In the genomic region with DNA sequence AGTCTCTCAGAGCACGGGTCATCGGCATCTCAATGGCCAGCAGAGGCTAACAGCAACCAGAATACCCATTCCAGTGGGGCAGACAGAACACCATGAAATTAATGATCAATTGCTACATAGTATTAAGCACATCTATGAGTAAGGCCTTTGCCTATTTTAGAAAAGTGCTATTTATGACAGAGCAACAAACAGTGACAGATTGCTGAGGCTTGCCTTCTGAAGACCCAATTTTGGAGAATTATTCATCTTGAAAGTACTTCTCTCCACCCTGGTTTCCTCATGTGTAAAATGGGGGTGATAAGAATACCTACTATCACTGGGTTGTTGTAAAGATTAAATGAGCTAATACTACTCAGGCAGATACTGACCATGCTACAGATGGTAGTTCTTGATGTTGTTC, we compare ENCODE assay signal across 19 cellular contexts.
DNase-seq lines count a peak whose midpoint lies in the region; ATAC-seq and TF ChIP-seq lines count a peak whose summit lies in the region.
"Had no signal": no experiment of that assay in that cellular context is flagged by ENCODE, and none has a peak within 500 bp of the region (broad histone marks: within the 10 kb centered on the region; RNA-seq: fewer than 3 reads in every experiment).

No MANE protein-coding gene starts in this region.

- WGBS in testis, 2 donors: 71 to 83% methylated on average over 2 of the region's 2 CpGs

- no peak overlapping the region for H2AFZ ChIP-seq in PC-3 (ENCODE audit: low read length)

- ATAC-seq in GM18519 (IDR thresholded peaks at IDR 0.05; ENCODE audit: low FRiP score, unreplicated experiment): peak; percentile 75
- ATAC-seq in GM21390 (IDR thresholded peaks at IDR 0.05; ENCODE audit: unreplicated experiment): peak; percentile 58
- ATAC-seq in HG02973 (IDR thresholded peaks at IDR 0.05; ENCODE audit: unreplicated experiment): peak; percentile 80
- peak; percentile 75 for ATAC-seq in HG03565 (IDR thresholded peaks at IDR 0.05; ENCODE audit: unreplicated experiment)
- no peak for ATAC-seq in PC-3
- ATAC-seq: activated naive CD4-positive, alpha-beta T cell treated with anti-CD3 and anti-CD28 coated beads, Interleukin-2, amount 50 U/mL, for 72 hours; activated T-cell treated with anti-CD3 and anti-CD28 coated beads, Interleukin-2, amount 50 U/mL, for 4 hours; gastrocnemius medialis; left ventricle myocardium superior had no signal

- H3K4me3 ChIP-seq in testis (no peak overlapping the region), PC-3 (ENCODE audit: low read length) (no peak overlapping the region)
- H3K4me3 ChIP-seq: gastrocnemius medialis, ovary had no signal

- H3K9me3 ChIP-seq in testis (no peaks in the 10 kb centered on the region), PC-3 (ENCODE audit: low read length) (no peaks in the 10 kb centered on the region)
- H3K9me3 ChIP-seq: gastrocnemius medialis, ovary had no signal

- no TSS peak for BruUV-seq in PC-3 (replicated peaks; lab: Mats Ljungman, UMichigan)

- H3K27ac ChIP-seq in testis (no peak overlapping the region), PC-3 (ENCODE audit: low read length) (no peak overlapping the region)
- H3K27ac ChIP-seq: epithelial cell of prostate, gastrocnemius medialis, ovary had no signal

- POLR2A ChIA-PET in PC-3 (lab: Charles Lee; ENCODE audit: unreplicated experiment): no interaction called here

- H3K36me3 ChIP-seq in testis (ENCODE audit: low read depth, missing control alignments) (no peaks in the 10 kb centered on the region), PC-3 (ENCODE audit: low read depth, low read length) (no peaks in the 10 kb centered on the region)
- H3K36me3 ChIP-seq: gastrocnemius medialis, ovary had no signal

- intact Hi-C loops in testis (cut with DNase I; ENCODE audit: low total_unique reads) (no loop called here), PC-3 (cut with micrococcal nuclease) (no loop called here)

- DNase-seq in testis (no peak), PC-3 (no peak), SKM-1 (lab: John Stamatoyannopoulos, UW; ENCODE audit: unreplicated experiment) (no peak)
- no peak for DNase-seq in central memory CD4-positive, alpha-beta T cell
- DNase-seq: activated CD4-positive, alpha-beta T cell treated with anti-CD3 and anti-CD28 coated beads, Interleukin-2, amount 50 U/mL, for 1 hour; activated T-cell treated with anti-CD3 and anti-CD28 coated beads, Interleukin-2, amount 50 U/mL, for 4 hours; gastrocnemius medialis; HFFc6; left ventricle myocardium superior; NCI-H82; ovary; stimulated activated CD4-positive, alpha-beta T cell treated with anti-CD3 and anti-CD28 coated beads, Interleukin-4, amount 100 ng/mL, for 1 hour; stimulated activated CD8-positive, alpha-beta memory T cell treated with anti-CD3 and anti-CD28 coated beads, Interleukin-4, amount 100 ng/mL, for 48 hours had no signal

- no peaks in the 10 kb centered on the region for H3K9me2 ChIP-seq in PC-3 (replicated peaks; ENCODE audit: low read length)

- no peak overlapping the region for H3K4me2 ChIP-seq in PC-3 (ENCODE audit: low read length)

- H3F3A ChIP-seq in PC-3 (ENCODE audit: low read length, unreplicated experiment): no peaks in the 10 kb centered on the region

- H3K27me3 ChIP-seq in testis: no peaks in the 10 kb centered on the region
- peaks cover 64% of the 10 kb centered on the region for H3K27me3 ChIP-seq in PC-3 (ENCODE audit: low read length)
- H3K27me3 ChIP-seq: gastrocnemius medialis, ovary had no signal

- no peak overlapping the region for H3K9ac ChIP-seq in PC-3 (ENCODE audit: low read length)

- no peak for TF ChIP-seq POLR2A in testis (IDR thresholded peaks at IDR 0.05)

- H3K4me1 ChIP-seq in testis (no peaks in the 10 kb centered on the region), PC-3 (ENCODE audit: insufficient read depth, low read length) (no peaks in the 10 kb centered on the region)
- H3K4me1 ChIP-seq: gastrocnemius medialis had no signal

- no peak for TF ChIP-seq CTCF in testis (IDR thresholded peaks at IDR 0.05)
- no peak for TF ChIP-seq CTCF in PC-3 (conservative IDR thresholded peaks at IDR 0.05; ENCODE audit: low read depth, low read length)

- CTCF ChIA-PET in PC-3 (lab: Charles Lee): no interaction called here

- no peaks in the 10 kb centered on the region for H4K20me1 ChIP-seq in PC-3 (ENCODE audit: low read length)

- no peaks in the 10 kb centered on the region for H3K79me2 ChIP-seq in PC-3 (ENCODE audit: low read length)
